ENCODE assay signal across 25 cellular contexts in the genomic region with DNA sequence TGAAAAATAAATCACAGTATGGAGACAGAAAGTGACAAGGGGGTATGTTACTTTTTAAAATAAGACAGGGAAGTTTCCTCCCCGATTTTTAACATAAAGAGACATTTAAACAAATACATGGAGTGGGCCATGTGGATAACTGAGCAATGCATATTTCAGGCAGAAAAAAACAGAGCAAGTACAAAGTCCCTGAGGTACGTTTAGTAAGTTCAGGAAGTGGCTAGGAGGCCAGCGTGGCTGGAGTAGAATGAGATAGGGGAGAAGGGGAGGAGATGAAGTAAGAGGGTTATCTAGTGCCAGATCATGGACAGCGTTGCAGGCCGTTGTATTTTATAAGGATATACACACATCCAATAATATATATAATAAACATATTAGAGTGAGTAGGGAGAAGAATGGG.
"Had no signal": no experiment of that assay in that cellular context is flagged by ENCODE, and none has a peak within 500 bp of the region (broad histone marks: within the 10 kb centered on the region; RNA-seq: fewer than 3 reads in every experiment).

No MANE protein-coding gene starts in this region.

- H3K27me3 ChIP-seq: colonic mucosa, esophagus squamous epithelium, gastrocnemius medialis, heart right ventricle, left lung had no signal

- ATAC-seq: effector memory CD8-positive, alpha-beta T cell; esophagus mucosa; gastrocnemius medialis; heart right ventricle; left cardiac atrium; left lung; left ventricle myocardium superior; lower lobe of right lung; mucosa of descending colon had no signal

- DNase-seq: colonic mucosa; cortex of kidney; effector CD8-positive, alpha-beta T cell; effector memory CD8-positive, alpha-beta T cell; endodermal cell; esophagus squamous epithelium; foreskin fibroblast; foreskin melanocyte; gastrocnemius medialis; glutamatergic neuron; head of caudate nucleus; heart right ventricle; hippocampal formation; left cardiac atrium; left lung; left ventricle myocardium superior; lower lobe of right lung; mesenchymal stem cell; mucosa of descending colon; naive B cell had no signal

- H3K27ac ChIP-seq: colonic mucosa, epithelial cell of prostate, esophagus squamous epithelium, gastrocnemius medialis, heart right ventricle, left lung, lower lobe of right lung had no signal

- H3K36me3 ChIP-seq: colonic mucosa, esophagus squamous epithelium, gastrocnemius medialis, heart right ventricle, left lung, lower lobe of right lung had no signal

- H3K4me3 ChIP-seq: colonic mucosa, esophagus squamous epithelium, gastrocnemius medialis, heart right ventricle, left lung, lower lobe of right lung, mucosa of descending colon had no signal

- H3K4me1 ChIP-seq: colonic mucosa, gastrocnemius medialis had no signal

- H3K9me3 ChIP-seq: colonic mucosa, esophagus squamous epithelium, gastrocnemius medialis, heart right ventricle, left lung, lower lobe of right lung, mucosa of descending colon had no signal

- FAIRE-seq: endometrium, islet of Langerhans, keratinocyte had no signal
